In genomic region chr14:104650057-104650980, GRCh38 we compare ENCODE assay signal across 8 cellular contexts. TPM values are rescaled to one million over a fixed set of nuclear protein-coding genes. Genes with fewer than 3 reads are reported as not detected.
DNase-seq lines count a peak whose midpoint lies in the region; ATAC-seq and TF ChIP-seq lines count a peak whose summit lies in the region.

No MANE protein-coding gene starts in this region.

- DNase-seq in NCI-H748 (lab: John Stamatoyannopoulos, UW; ENCODE audit: unreplicated experiment) (peak; percentile 64), NCI-H748 treated with DMSO at 0.1 percent for 48 hours (lab: John Stamatoyannopoulos, UW) (no peak), IMR-90 (peak; percentile 31), activated B cell treated with CpG ODN at 0.5 μM for 24 hours (peak; percentile 79), kidney epithelial cell (ENCODE audit: low read depth) (no peak), AML-193 (lab: John Stamatoyannopoulos, UW) (no peak)
- DNase-seq in central memory CD4-positive, alpha-beta T cell, result peak; percentile 30
- peak; percentile 72 for DNase-seq in stimulated activated CD4-positive, alpha-beta T cell treated with anti-CD3 and anti-CD28 coated beads, Interleukin-15, amount 100 ng/mL, for 24 hours

- TF ChIP-seq RAD21 in IMR-90 (IDR thresholded peaks at IDR 0.05; ENCODE audit: low read length), result peak; percentile 87

- TF ChIP-seq CTCF in IMR-90 (conservative IDR thresholded peaks at IDR 0.05; ENCODE audit: low read depth, low read length) (peak; percentile 98), activated B cell treated with CpG ODN at 0.5 μM for 24 hours (IDR thresholded peaks at IDR 0.05) (peak; percentile 37), kidney epithelial cell (IDR thresholded peaks at IDR 0.05; ENCODE audit: insufficient read depth, low read length, poor library complexity, severe bottlenecking) (peak; percentile 100)

- peaks cover 19% of the 10 kb centered on the region for H3K9me3 ChIP-seq in IMR-90 (ENCODE audit: control insufficient read depth, insufficient read depth, low read length)

- peak overlapping the region; percentile 85 for H2AK9ac ChIP-seq in IMR-90 (replicated peaks; ENCODE audit: low read depth, low read length, poor library complexity)

- no peak overlapping the region; the same call in 1 of the 2 replicates for H4K91ac ChIP-seq in IMR-90 (ENCODE audit: insufficient read depth, low read depth, low read length)

- no peak overlapping the region for H3K23ac ChIP-seq in IMR-90 (ENCODE audit: low read depth, low read length)

- no peaks in the 10 kb centered on the region for H3K27me3 Mint-ChIP-seq in activated B cell treated with CpG ODN at 0.5 μM for 24 hours

- peak overlapping the region; percentile 50; the same call in 1 of the 2 replicates for H3K18ac ChIP-seq in IMR-90 (ENCODE audit: low read depth, low read length)

- no peaks in the 10 kb centered on the region for H3K79me1 ChIP-seq in IMR-90 (ENCODE audit: low read depth in 1 of 2, low read length in 2 of 2)

- peak overlapping the region; percentile 1; the same call in 1 of the 3 replicates for H2BK15ac ChIP-seq in IMR-90 (ENCODE audit: low read depth, low read length)

- peak overlapping the region; percentile 6 for H4K5ac ChIP-seq in IMR-90 (ENCODE audit: low read depth, low read length)

- H4K20me1 ChIP-seq in IMR-90 (ENCODE audit: insufficient read depth, low read length), result no peaks in the 10 kb centered on the region

- H3K9me1 ChIP-seq in IMR-90 (ENCODE audit: insufficient read depth, low read length), result no peaks in the 10 kb centered on the region

- POLR2A ChIA-PET in IMR-90 (lab: Charles Lee; ENCODE audit: unreplicated experiment) (no interaction called here), activated B cell treated with CpG ODN at 0.5 μM for 24 hours (lab: Charles Lee) (interaction anchor here (0.6 kb wide), 1 partner anchor 272 kb away, joined by 4 read pairs; no protein-coding TSS in a partner anchor)

- peak overlapping the region; percentile 30 for H3K4ac ChIP-seq in IMR-90 (ENCODE audit: low read depth, low read length)

- H3K27me3 ChIP-seq in IMR-90 (ENCODE audit: control insufficient read depth, insufficient read depth, low read length) (peaks cover 9% of the 10 kb centered on the region), kidney epithelial cell (ENCODE audit: control insufficient read depth, insufficient read depth, low read length) (peaks cover 4% of the 10 kb centered on the region)

- H3K14ac ChIP-seq in IMR-90 (replicated peaks; ENCODE audit: low read depth, low read length), result 0 out of 2 replicates have a peak overlapping the region, but pooled peaks have one; percentile 10

- no peak for TF ChIP-seq POLR2A in IMR-90 (IDR thresholded peaks at IDR 0.05; ENCODE audit: low read depth, low read length)

- peak overlapping the region; percentile 33; the same call in 1 of the 2 replicates for H2BK120ac ChIP-seq in IMR-90 (ENCODE audit: low read depth, low read length)

- dilution Hi-C loops in IMR-90 (cut with HindIII; ENCODE audit: low sequenced_read_pairs, unreplicated experiment), result no loop called here

- no peaks in the 10 kb centered on the region for H3K36me3 Mint-ChIP-seq in activated B cell treated with CpG ODN at 0.5 μM for 24 hours (ENCODE audit: low read depth)

- intact Hi-C loops in IMR-90 (cut with micrococcal nuclease) (loop anchor here (1.0 to 5.0 kb wide), 3 partner anchors 37 to 72 kb away; partner anchors contain the start of genes ADSS1 and INF2), activated B cell treated with CpG ODN at 0.5 μM for 24 hours (cut with micrococcal nuclease) (loop anchor here (1.0 kb wide), 3 partner anchors 10 to 58 kb away; no protein-coding TSS in a partner anchor)

- peak overlapping the region; percentile 78 for H3K27ac Mint-ChIP-seq in activated B cell treated with CpG ODN at 0.5 μM for 24 hours

- peak overlapping the region; percentile 41 for H3K4me3 ChIP-seq in IMR-90 (ENCODE audit: insufficient read depth, low read depth, low read length)
- peak overlapping the region; percentile 63 for H3K4me3 ChIP-seq in kidney epithelial cell (ENCODE audit: low read depth, low read length)

- BruUV-seq in IMR-90 (replicated peaks; lab: Mats Ljungman, UMichigan), result no TSS peak

- peak overlapping the region; percentile 1; the same call in 1 of the 2 replicates for H3K27ac ChIP-seq in IMR-90 (ENCODE audit: insufficient read depth, low read length)

- 0 out of 2 replicates have a peak, but pooled peaks cover 2% of the 10 kb centered on the region for H3K4me1 ChIP-seq in IMR-90 (ENCODE audit: control insufficient read depth, insufficient read depth, low read length)

- H3K4me1 Mint-ChIP-seq in activated B cell treated with CpG ODN at 0.5 μM for 24 hours, result peaks cover 60% of the 10 kb centered on the region

- in situ Hi-C loops in IMR-90 (cut with MboI; ENCODE audit: low sequenced_read_pairs), result no loop called here

- 7% methylated on average over 17 of the region's 56 CpGs; no CpG with 5 or more reads in 1 of the 2 experiments for WGBS in IMR-90 (ENCODE audit: extremely low coverage in 2 of 2, insufficient read length in 1 of 2), 2 experiments

- peak overlapping the region; percentile 1 for H2BK5ac ChIP-seq in IMR-90 (ENCODE audit: low read depth, low read length, poor library complexity, severe bottlenecking)

- H3K4me3 Mint-ChIP-seq in activated B cell treated with CpG ODN at 0.5 μM for 24 hours, result peak overlapping the region; percentile 79

- CTCF ChIA-PET in IMR-90 (lab: Yijun Ruan, JAX) (no interaction called here), activated B cell treated with CpG ODN at 0.5 μM for 24 hours (lab: Charles Lee) (interaction anchor here (1.0 to 1.5 kb wide), 3 partner anchors 10 to 58 kb away, joined by 5 to 12 read pairs (median 5); no protein-coding TSS in a partner anchor)

- H2AK5ac ChIP-seq in IMR-90 (ENCODE audit: low read depth, low read length), result peak overlapping the region; percentile 24

- H3K36me3 ChIP-seq in IMR-90 (ENCODE audit: control insufficient read depth, insufficient read depth, low read length) (no peaks in the 10 kb centered on the region), kidney epithelial cell (ENCODE audit: control insufficient read depth, insufficient read depth, low read length) (no peaks in the 10 kb centered on the region)

- peak overlapping the region; percentile 54 for H3K9ac ChIP-seq in IMR-90 (ENCODE audit: low read depth, low read length)

- 0 out of 2 replicates have a peak overlapping the region, but pooled peaks have one; percentile 2 for H3K56ac ChIP-seq in IMR-90 (ENCODE audit: extremely low read depth, insufficient read depth, low read length)

- H4K8ac ChIP-seq in IMR-90 (ENCODE audit: low read depth in 2 of 2, low read length in 2 of 2), result peak overlapping the region; percentile 37 to 92; a peak in 2 of 4 replicates

- peaks cover 4% of the 10 kb centered on the region for H3K9me3 Mint-ChIP-seq in activated B cell treated with CpG ODN at 0.5 μM for 24 hours

- H2BK20ac ChIP-seq in IMR-90 (ENCODE audit: low read depth, low read length), result no peak overlapping the region

- ATAC-seq in IMR-90 (ENCODE audit: low read depth) (peak; percentile 99), activated B cell treated with CpG ODN at 0.5 μM for 24 hours (ENCODE audit: low read depth) (peak; percentile 92)

- H3K4me2 ChIP-seq in IMR-90 (ENCODE audit: low read depth, low read length), result peak overlapping the region; percentile 94

- H2AFZ ChIP-seq in IMR-90 (replicated peaks; ENCODE audit: low read length, poor library complexity), result peak overlapping the region; percentile 98

TF ChIP-seq in IMR-90, 13 proteins besides CTCF, POLR2A, EP300 and RAD21 (continues in another document):
- TF ChIP-seq MAFK (IDR thresholded peaks at IDR 0.05; ENCODE audit: low read depth, low read length) (no peak), NFE2L2 (IDR thresholded peaks at IDR 0.05; ENCODE audit: low read depth, low read length) (no peak), CHD1 (IDR thresholded peaks at IDR 0.05; ENCODE audit: low read depth, low read length) (no peak), USF2 (IDR thresholded peaks at IDR 0.05; ENCODE audit: low read depth, low read length) (no peak), MAZ (IDR thresholded peaks at IDR 0.05; ENCODE audit: borderline replicate concordance, low read depth, low read length) (peak; percentile 89), BHLHE40 (IDR thresholded peaks at IDR 0.05; ENCODE audit: low read depth, low read length) (no peak), ELK1 (IDR thresholded peaks at IDR 0.05; ENCODE audit: borderline replicate concordance, low read depth, low read length) (no peak), CEBPB (IDR thresholded peaks at IDR 0.05; ENCODE audit: low read depth, low read length) (no peak), FOS (IDR thresholded peaks at IDR 0.05; ENCODE audit: low read depth, low read length) (no peak), SMC3 (IDR thresholded peaks at IDR 0.05; ENCODE audit: low read depth, low read length) (peak; percentile 87), RFX5 (IDR thresholded peaks at IDR 0.05; ENCODE audit: low read depth, low read length) (no peak)

RNA-seq across cellular contexts. Expression of gene INF2, which starts 39.1 kb away (rescaled TPM):
- total RNA-seq in IMR-90 (2012; rRNA removed) (16.8 and 20.0 TPM in 2 replicates), activated B cell treated with CpG ODN at 0.5 μM for 24 hours (38.6 and 47.2 TPM in 2 replicates), kidney epithelial cell (109 and 131 TPM in 2 replicates)
- 62.1 and 76.2 TPM in 2 replicates for polyA plus RNA-seq in IMR-90 (2012; rRNA removed)
- 39.3 and 68.1 TPM in 2 replicates for polyA plus RNA-seq in IMR-90 (2012; cell fraction: cytosol; rRNA removed)
- polyA plus RNA-seq in IMR-90 (2012; cell fraction: nucleus; rRNA removed; ENCODE audit: low replicate concordance), result 179 and 366 TPM in 2 replicates

RNA-seq across cellular contexts. Expression of gene TMEM179, which starts 45.7 kb away (rescaled TPM):
- total RNA-seq in IMR-90 (2012; rRNA removed) (not detected in 2 replicates), activated B cell treated with CpG ODN at 0.5 μM for 24 hours (not detected in 2 replicates), kidney epithelial cell (not detected in 2 replicates)
- polyA plus RNA-seq in IMR-90 (2012; rRNA removed), result not detected in 2 replicates
- 0.12 TPM in 1 of 2 replicates, not detected in the other for polyA plus RNA-seq in IMR-90 (2012; cell fraction: cytosol; rRNA removed)
- polyA plus RNA-seq in IMR-90 (2012; cell fraction: nucleus; rRNA removed; ENCODE audit: low replicate concordance), result 0.04 and 0.05 TPM in 2 replicates

Comparison
In these comparisons a context has a peak if more than half of its experiments do, and no peak if none do; other contexts are left out.
1. DNase-seq: peak in NCI-H748 (single experiment), IMR-90 (single experiment), activated B cell treated with CpG ODN at 0.5 μM for 24 hours (single experiment), central memory CD4-positive, alpha-beta T cell (single experiment) and stimulated activated CD4-positive, alpha-beta T cell treated with anti-CD3 and anti-CD28 coated beads, Interleukin-15, amount 100 ng/mL, for 24 hours (single experiment); none in NCI-H748 treated with DMSO at 0.1 percent for 48 hours (single experiment), kidney epithelial cell (single experiment) and AML-193 (0 of 2).
2. CTCF ChIP-seq: peak in every context shown above with its lines; median percentile 100 in kidney epithelial cell; 98 in IMR-90; 37 in activated B cell treated with CpG ODN at 0.5 μM for 24 hours.